1 cellular context compared by ENCODE assay signal in the genomic region with DNA sequence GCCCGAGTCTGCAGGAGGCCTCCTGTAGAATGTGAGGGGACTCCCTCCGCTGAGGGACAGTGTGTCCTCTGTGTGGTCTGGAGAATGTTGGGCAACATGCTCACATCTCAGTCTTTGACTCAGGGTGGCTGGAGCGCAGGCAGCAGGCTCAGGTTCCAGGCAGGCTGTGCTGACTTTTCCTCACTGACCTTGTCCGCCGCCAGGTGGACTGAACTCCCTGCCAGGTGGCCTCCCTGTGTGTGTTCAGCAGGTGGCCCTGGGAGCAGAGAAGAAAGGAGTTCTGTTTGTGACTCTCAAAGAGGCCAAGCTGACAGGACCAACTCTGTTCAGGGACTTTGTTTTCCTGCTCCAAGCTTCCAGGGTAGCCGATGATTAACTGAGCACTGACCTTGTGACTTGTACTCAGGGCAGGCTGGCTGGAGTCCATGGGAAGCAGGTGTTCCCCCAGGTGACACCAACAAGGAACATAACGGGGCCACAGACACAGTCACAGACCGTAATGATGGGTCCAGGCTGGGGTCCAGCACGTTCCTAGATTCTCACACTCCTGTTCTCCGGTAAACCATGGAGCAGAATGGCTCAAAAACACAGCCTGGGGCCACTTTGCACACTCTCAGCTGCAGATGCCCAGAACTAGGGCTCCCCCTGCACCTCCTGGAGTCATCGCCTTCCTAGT.
TF ChIP-seq lines count a peak whose summit lies in the region.

No MANE protein-coding gene starts in this region.

TF ChIP-seq in HepG2, 621 proteins besides CTCF, POLR2A, EP300 and RAD21 (continued from another document and continues in another):
- no peak for TF ChIP-seq ZNF891 (CRISPR knock-in tag; IDR thresholded peaks at IDR 0.05)
- TF ChIP-seq ZNF724P (CRISPR knock-in tag; IDR thresholded peaks at IDR 0.05; ENCODE audit: borderline replicate concordance) = no peak
- TF ChIP-seq ATM (IDR thresholded peaks at IDR 0.05; ENCODE audit: borderline replicate concordance) = no peak
- TF ChIP-seq ZNF276 (CRISPR knock-in tag; IDR thresholded peaks at IDR 0.05; ENCODE audit: low read depth) = peak; percentile 90
- TF ChIP-seq PAXIP1 (CRISPR knock-in tag; conservative IDR thresholded peaks at IDR 0.05) = peak; percentile 86
- no peak for TF ChIP-seq DNMT3B (CRISPR knock-in tag; conservative IDR thresholded peaks at IDR 0.05)
- TF ChIP-seq ZNF572 (CRISPR knock-in tag; IDR thresholded peaks at IDR 0.05) = peak; percentile 66
- TF ChIP-seq, protein P1, sequence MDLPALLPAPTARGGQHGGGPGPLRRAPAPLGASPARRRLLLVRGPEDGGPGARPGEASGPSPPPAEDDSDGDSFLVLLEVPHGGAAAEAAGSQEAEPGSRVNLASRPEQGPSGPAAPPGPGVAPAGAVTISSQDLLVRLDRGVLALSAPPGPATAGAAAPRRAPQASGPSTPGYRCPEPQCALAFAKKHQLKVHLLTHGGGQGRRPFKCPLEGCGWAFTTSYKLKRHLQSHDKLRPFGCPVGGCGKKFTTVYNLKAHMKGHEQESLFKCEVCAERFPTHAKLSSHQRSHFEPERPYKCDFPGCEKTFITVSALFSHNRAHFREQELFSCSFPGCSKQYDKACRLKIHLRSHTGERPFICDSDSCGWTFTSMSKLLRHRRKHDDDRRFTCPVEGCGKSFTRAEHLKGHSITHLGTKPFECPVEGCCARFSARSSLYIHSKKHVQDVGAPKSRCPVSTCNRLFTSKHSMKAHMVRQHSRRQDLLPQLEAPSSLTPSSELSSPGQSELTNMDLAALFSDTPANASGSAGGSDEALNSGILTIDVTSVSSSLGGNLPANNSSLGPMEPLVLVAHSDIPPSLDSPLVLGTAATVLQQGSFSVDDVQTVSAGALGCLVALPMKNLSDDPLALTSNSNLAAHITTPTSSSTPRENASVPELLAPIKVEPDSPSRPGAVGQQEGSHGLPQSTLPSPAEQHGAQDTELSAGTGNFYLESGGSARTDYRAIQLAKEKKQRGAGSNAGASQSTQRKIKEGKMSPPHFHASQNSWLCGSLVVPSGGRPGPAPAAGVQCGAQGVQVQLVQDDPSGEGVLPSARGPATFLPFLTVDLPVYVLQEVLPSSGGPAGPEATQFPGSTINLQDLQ (CRISPR knock-in tag; IDR thresholded peaks at IDR 0.05) = no peak
- TF ChIP-seq GABPB1 (CRISPR knock-in tag; IDR thresholded peaks at IDR 0.05) = no peak
- TF ChIP-seq ZNF33A (CRISPR knock-in tag; IDR thresholded peaks at IDR 0.05; ENCODE audit: borderline replicate concordance) = no peak
- no peak for TF ChIP-seq ZNF777 (CRISPR knock-in tag; IDR thresholded peaks at IDR 0.05)
- peak; percentile 61; the same call in 1 of the 2 replicates for TF ChIP-seq ZNF580 (CRISPR knock-in tag; IDR thresholded peaks at IDR 0.05; ENCODE audit: borderline replicate concordance, low read depth)
- no peak for TF ChIP-seq ZNF3 (CRISPR knock-in tag; IDR thresholded peaks at IDR 0.05)
- TF ChIP-seq ZNF34 (CRISPR knock-in tag; IDR thresholded peaks at IDR 0.05; ENCODE audit: borderline replicate concordance) = no peak
- TF ChIP-seq, protein P2, sequence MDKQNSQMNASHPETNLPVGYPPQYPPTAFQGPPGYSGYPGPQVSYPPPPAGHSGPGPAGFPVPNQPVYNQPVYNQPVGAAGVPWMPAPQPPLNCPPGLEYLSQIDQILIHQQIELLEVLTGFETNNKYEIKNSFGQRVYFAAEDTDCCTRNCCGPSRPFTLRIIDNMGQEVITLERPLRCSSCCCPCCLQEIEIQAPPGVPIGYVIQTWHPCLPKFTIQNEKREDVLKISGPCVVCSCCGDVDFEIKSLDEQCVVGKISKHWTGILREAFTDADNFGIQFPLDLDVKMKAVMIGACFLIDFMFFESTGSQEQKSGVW (CRISPR knock-in tag; IDR thresholded peaks at IDR 0.05; ENCODE audit: borderline replicate concordance) = no peak
- TF ChIP-seq, protein P3, sequence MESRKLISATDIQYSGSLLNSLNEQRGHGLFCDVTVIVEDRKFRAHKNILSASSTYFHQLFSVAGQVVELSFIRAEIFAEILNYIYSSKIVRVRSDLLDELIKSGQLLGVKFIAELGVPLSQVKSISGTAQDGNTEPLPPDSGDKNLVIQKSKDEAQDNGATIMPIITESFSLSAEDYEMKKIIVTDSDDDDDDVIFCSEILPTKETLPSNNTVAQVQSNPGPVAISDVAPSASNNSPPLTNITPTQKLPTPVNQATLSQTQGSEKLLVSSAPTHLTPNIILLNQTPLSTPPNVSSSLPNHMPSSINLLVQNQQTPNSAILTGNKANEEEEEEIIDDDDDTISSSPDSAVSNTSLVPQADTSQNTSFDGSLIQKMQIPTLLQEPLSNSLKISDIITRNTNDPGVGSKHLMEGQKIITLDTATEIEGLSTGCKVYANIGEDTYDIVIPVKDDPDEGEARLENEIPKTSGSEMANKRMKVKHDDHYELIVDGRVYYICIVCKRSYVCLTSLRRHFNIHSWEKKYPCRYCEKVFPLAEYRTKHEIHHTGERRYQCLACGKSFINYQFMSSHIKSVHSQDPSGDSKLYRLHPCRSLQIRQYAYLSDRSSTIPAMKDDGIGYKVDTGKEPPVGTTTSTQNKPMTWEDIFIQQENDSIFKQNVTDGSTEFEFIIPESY (CRISPR knock-in tag; IDR thresholded peaks at IDR 0.05) = no peak
- no peak for TF ChIP-seq NCOA5 (CRISPR knock-in tag; IDR thresholded peaks at IDR 0.05)
- TF ChIP-seq, protein P4, sequence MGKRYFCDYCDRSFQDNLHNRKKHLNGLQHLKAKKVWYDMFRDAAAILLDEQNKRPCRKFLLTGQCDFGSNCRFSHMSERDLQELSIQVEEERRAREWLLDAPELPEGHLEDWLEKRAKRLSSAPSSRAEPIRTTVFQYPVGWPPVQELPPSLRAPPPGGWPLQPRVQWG (CRISPR knock-in tag; IDR thresholded peaks at IDR 0.05; ENCODE audit: borderline replicate concordance, low read depth) = no peak
- no peak for TF ChIP-seq ZNF616 (CRISPR knock-in tag; IDR thresholded peaks at IDR 0.05; ENCODE audit: low read depth)
- TF ChIP-seq RFX1 (IDR thresholded peaks at IDR 0.05) = no peak
- TF ChIP-seq, protein P5, sequence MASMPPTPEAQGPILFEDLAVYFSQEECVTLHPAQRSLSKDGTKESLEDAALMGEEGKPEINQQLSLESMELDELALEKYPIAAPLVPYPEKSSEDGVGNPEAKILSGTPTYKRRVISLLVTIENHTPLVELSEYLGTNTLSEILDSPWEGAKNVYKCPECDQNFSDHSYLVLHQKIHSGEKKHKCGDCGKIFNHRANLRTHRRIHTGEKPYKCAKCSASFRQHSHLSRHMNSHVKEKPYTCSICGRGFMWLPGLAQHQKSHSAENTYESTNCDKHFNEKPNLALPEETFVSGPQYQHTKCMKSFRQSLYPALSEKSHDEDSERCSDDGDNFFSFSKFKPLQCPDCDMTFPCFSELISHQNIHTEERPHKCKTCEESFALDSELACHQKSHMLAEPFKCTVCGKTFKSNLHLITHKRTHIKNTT (CRISPR knock-in tag; IDR thresholded peaks at IDR 0.05) = no peak
- no peak for TF ChIP-seq NFE2L2 (IDR thresholded peaks at IDR 0.05; ENCODE audit: low read length)
- 0 out of 2 replicates have a peak, but pooled peaks have one; percentile 50 for TF ChIP-seq ZNF607 (CRISPR knock-in tag; IDR thresholded peaks at IDR 0.05; ENCODE audit: borderline replicate concordance)
- no peak for TF ChIP-seq ZNF749 (CRISPR knock-in tag; IDR thresholded peaks at IDR 0.05; ENCODE audit: borderline replicate concordance)
- TF ChIP-seq SRF (IDR thresholded peaks at IDR 0.05; ENCODE audit: low read depth, low read length) = no peak
- no peak for TF ChIP-seq DMAP1 (CRISPR knock-in tag; IDR thresholded peaks at IDR 0.05)
- TF ChIP-seq, protein P6, sequence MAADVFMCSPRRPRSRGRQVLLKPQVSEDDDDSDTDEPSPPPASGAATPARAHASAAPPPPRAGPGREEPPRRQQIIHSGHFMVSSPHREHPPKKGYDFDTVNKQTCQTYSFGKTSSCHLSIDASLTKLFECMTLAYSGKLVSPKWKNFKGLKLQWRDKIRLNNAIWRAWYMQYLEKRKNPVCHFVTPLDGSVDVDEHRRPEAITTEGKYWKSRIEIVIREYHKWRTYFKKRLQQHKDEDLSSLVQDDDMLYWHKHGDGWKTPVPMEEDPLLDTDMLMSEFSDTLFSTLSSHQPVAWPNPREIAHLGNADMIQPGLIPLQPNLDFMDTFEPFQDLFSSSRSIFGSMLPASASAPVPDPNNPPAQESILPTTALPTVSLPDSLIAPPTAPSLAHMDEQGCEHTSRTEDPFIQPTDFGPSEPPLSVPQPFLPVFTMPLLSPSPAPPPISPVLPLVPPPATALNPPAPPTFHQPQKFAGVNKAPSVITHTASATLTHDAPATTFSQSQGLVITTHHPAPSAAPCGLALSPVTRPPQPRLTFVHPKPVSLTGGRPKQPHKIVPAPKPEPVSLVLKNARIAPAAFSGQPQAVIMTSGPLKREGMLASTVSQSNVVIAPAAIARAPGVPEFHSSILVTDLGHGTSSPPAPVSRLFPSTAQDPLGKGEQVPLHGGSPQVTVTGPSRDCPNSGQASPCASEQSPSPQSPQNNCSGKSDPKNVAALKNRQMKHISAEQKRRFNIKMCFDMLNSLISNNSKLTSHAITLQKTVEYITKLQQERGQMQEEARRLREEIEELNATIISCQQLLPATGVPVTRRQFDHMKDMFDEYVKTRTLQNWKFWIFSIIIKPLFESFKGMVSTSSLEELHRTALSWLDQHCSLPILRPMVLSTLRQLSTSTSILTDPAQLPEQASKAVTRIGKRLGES (CRISPR knock-in tag; IDR thresholded peaks at IDR 0.05; ENCODE audit: borderline replicate concordance) = no peak
- no peak for TF ChIP-seq MAFK (conservative IDR thresholded peaks at IDR 0.05 in 1 of 2, IDR thresholded peaks at IDR 0.05 in 1 of 2; ENCODE audit: low read length in 2 of 2)
- no peak for TF ChIP-seq ARID2 (CRISPR knock-in tag; IDR thresholded peaks at IDR 0.05; ENCODE audit: borderline replicate concordance)
- TF ChIP-seq ZNF274 (CRISPR knock-in tag; IDR thresholded peaks at IDR 0.05) = no peak
- no peak for TF ChIP-seq PCBP2 (optimal IDR thresholded peaks at IDR 0.05; ENCODE audit: low read depth, low read length, poor library complexity, severe bottlenecking)
- TF ChIP-seq ZBTB7A (CRISPR knock-in tag; IDR thresholded peaks at IDR 0.05) = no peak
- TF ChIP-seq SKIL (CRISPR knock-in tag; IDR thresholded peaks at IDR 0.05; ENCODE audit: borderline replicate concordance) = no peak
- no peak for TF ChIP-seq NAIF1 (CRISPR knock-in tag; IDR thresholded peaks at IDR 0.05; ENCODE audit: borderline replicate concordance)
- TF ChIP-seq TSC22D2 (CRISPR knock-in tag; IDR thresholded peaks at IDR 0.05; ENCODE audit: borderline replicate concordance) = no peak; the same call in 1 of the 2 replicates
- TF ChIP-seq NCOR1 (IDR thresholded peaks at IDR 0.05; ENCODE audit: borderline replicate concordance, low read length) = no peak
- no peak for TF ChIP-seq PLRG1 (conservative IDR thresholded peaks at IDR 0.05)
- no peak for TF ChIP-seq MTF1 (CRISPR knock-in tag; IDR thresholded peaks at IDR 0.05)
- TF ChIP-seq, protein P7, sequence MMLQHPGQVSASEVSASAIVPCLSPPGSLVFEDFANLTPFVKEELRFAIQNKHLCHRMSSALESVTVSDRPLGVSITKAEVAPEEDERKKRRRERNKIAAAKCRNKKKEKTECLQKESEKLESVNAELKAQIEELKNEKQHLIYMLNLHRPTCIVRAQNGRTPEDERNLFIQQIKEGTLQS (CRISPR knock-in tag; IDR thresholded peaks at IDR 0.05) = no peak
- no peak for TF ChIP-seq PRMT3 (CRISPR knock-in tag; IDR thresholded peaks at IDR 0.05; ENCODE audit: borderline replicate concordance, low read depth)
- TF ChIP-seq CBX5 (CRISPR knock-in tag; IDR thresholded peaks at IDR 0.05; ENCODE audit: borderline replicate concordance) = peak; percentile 34; the same call in 1 of the 2 replicates
- TF ChIP-seq RBM22 (optimal IDR thresholded peaks at IDR 0.05; ENCODE audit: low read length) = no peak
